In the genomic region with DNA sequence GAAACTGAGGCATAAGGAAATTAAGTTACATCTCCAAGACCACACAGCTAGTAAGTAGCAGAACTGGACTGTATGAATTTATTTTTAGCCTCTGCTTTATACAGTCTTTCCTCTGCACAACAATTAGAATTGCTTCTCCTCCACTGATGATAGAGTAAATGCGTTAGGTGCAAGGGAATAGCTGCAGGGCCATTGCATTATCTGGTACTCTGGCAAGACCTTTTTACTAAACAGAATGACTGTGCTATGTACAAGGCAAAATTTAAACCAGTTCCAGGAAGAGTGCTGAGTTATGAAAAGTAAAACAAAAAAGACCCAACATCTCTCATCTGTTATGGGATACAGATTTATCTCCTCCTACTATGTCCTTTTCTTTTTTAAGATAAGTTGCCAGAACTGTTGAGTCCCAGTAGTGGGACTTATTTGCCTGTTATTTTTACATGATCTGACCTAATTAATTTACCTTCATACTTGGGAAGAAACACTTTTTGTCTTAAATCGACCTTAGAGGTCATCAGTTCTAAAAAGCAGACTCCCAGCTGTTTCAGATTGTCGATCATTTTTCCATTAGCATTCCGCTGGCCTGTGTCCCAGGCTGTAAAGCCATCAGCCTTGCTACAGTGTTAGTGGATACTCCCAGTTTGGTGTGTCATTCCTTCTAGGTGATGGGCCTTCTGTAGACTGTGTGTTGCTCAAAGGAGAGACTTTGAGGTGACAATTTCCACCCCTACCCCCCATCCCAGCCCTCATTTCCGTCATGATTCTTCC, we compare ENCODE assay signal across 25 cellular contexts.
"Had no signal": no experiment of that assay in that cellular context is flagged by ENCODE, and none has a peak within 500 bp of the region (broad histone marks: within the 10 kb centered on the region; RNA-seq: fewer than 3 reads in every experiment).

No MANE protein-coding gene starts in this region.

- FAIRE-seq: endothelial cell of umbilical vein, islet of Langerhans had no signal

- ATAC-seq: heart right ventricle; left cardiac atrium; left lung; mucosa of descending colon; naive thymus-derived CD4-positive, alpha-beta T cell; sciatic nerve; stimulated activated effector memory CD8-positive, alpha-beta T cell treated with anti-CD3 and anti-CD28 coated beads, Interleukin-12 subunit alpha, Interleukin-12 subunit beta, amount 100 ng/mL, for 72 hours had no signal

- H3K4me1 ChIP-seq: esophagus muscularis mucosa, heart right ventricle, left lung, prostate gland, right atrium auricular region, stomach, vagina had no signal

- DNase-seq: effector memory CD4-positive, alpha-beta T cell; foreskin melanocyte; glutamatergic neuron; heart right ventricle; hippocampal formation; left cardiac atrium; left lung; mesenchymal stem cell; mucosa of descending colon; naive thymus-derived CD4-positive, alpha-beta T cell; stimulated activated CD4-positive, alpha-beta T cell treated with anti-CD3 and anti-CD28 coated beads, Interleukin-2, amount 100 ng/mL, for 24 hours; stimulated activated CD4-positive, alpha-beta T cell treated with anti-CD3 and anti-CD28 coated beads, Interleukin-4, amount 100 ng/mL, for 24 hours; stimulated activated naive CD4-positive, alpha-beta T cell treated with Interleukin-2 at 50 U/mL for 16 hours; stomach; thyroid gland; trophoblast cell had no signal

- H3K27me3 ChIP-seq: esophagus muscularis mucosa, heart right ventricle, left lung, neural progenitor cell, right atrium auricular region, stomach, thyroid gland, vagina had no signal

- H3K27ac ChIP-seq: esophagus muscularis mucosa, heart right ventricle, left lung, neural progenitor cell, prostate gland, right atrium auricular region, stomach, thyroid gland, vagina had no signal

- H3K9ac ChIP-seq: neural progenitor cell had no signal

- H3K36me3 ChIP-seq: heart right ventricle, left lung, neural progenitor cell, prostate gland, right atrium auricular region, stomach, thyroid gland, vagina had no signal

- H2AFZ ChIP-seq: neural progenitor cell had no signal

- H3K4me3 ChIP-seq: esophagus muscularis mucosa, heart right ventricle, left lung, mucosa of descending colon, neural progenitor cell, prostate gland, right atrium auricular region, stomach, thyroid gland, vagina had no signal

- H3K9me3 ChIP-seq: esophagus muscularis mucosa, heart right ventricle, left lung, mucosa of descending colon, prostate gland, right atrium auricular region, stomach, thyroid gland, vagina had no signal

- H3K4me2 ChIP-seq: neural progenitor cell had no signal
